ENCODE assay signal across 33 cellular contexts in the genomic region with DNA sequence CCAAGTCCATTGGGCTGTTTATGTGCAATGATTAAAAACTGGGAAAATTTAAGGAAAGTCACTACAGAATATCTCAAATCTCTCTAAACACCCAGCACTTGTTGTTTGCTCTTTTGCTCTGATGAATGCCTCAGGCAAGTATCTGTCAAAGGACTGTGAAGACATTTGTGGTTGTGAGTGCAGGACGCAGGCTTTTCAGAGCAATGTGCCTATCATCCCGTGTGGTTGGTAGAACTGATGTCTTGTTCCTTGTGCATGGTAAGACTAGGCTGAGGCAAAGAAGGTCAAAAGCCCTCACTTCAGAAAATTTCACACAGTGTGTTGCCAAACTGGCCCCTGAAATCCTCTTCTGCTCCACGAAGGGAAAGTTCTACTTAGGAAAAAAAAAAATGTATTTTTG.
A peak's percentile ranks its signal among the peaks of the same experiment; 100 is the strongest.
DNase-seq lines count a peak whose midpoint lies in the region; ATAC-seq and TF ChIP-seq lines count a peak whose summit lies in the region.
"Had no signal": no experiment of that assay in that cellular context is flagged by ENCODE, and none has a peak within 500 bp of the region (broad histone marks: within the 10 kb centered on the region; RNA-seq: fewer than 3 reads in every experiment).

No MANE protein-coding gene starts in this region.

- no peak overlapping the region for H3K27ac ChIP-seq in CD8-positive, alpha-beta T cell (ENCODE audit: low read depth, low read length)
- H3K27ac ChIP-seq in DND-41 (ENCODE audit: low read length) (peak overlapping the region; percentile 74), KOPT-K1 (ENCODE audit: low read depth, low read length, poor library complexity, severe bottlenecking) (peak overlapping the region; percentile 54)
- H3K27ac ChIP-seq: 22Rv1; A549; BLaER1; BLaER1 treated with 17β-estradiol and CSF1 and Interleukin-3, amounts not matched to agents 10 nM and 100 nM; C4-2B had no signal

- no peak overlapping the region for H3K4me3 ChIP-seq in CD8-positive, alpha-beta T cell (ENCODE audit: low read depth, low read length)
- H3K4me3 ChIP-seq in DND-41 (ENCODE audit: low read depth in 1 of 2, low read length in 2 of 2), result no peak overlapping the region
- no peak overlapping the region for H3K4me3 ChIP-seq in Jurkat, Clone E6-1 (ENCODE audit: low read length)
- H3K4me3 ChIP-seq: A549; BLaER1; BLaER1 treated with 17β-estradiol and CSF1 and Interleukin-3, amounts not matched to agents 10 nM and 100 nM had no signal

- no peak for DNase-seq in CD8-positive, alpha-beta T cell
- DNase-seq in DND-41 (peak; percentile 25), amygdala (lab: John Stamatoyannopoulos, UW) (no peak)
- peak; percentile 52 for DNase-seq in Jurkat, Clone E6-1 (ENCODE audit: low read depth, low spot score)
- no peak for DNase-seq in activated CD4-positive, alpha-beta T cell treated with anti-CD3 and anti-CD28 coated beads for 36 hours
- DNase-seq in stimulated activated CD4-positive, alpha-beta T cell treated with anti-CD3 and anti-CD28 coated beads, Interleukin-15, amount 100 ng/mL, for 24 hours, result no peak
- DNase-seq: 8988T; ACHN; AML-193; BE2C; C1 segment of cervical spinal cord; Caco-2; Calu3; CD4-positive, alpha-beta memory T cell; CD4-positive, alpha-beta T cell; CD4-positive, CD25-positive, alpha-beta regulatory T cell; CD8-positive, alpha-beta memory T cell; COR-L47; DMS 273 treated with DMSO at 0.1 percent for 48 hours; DMS153; DMS53; DMS79; DMS79 treated with DMSO at 0.1 percent for 48 hours; EL had no signal

- no peaks in the 10 kb centered on the region for H3K79me2 ChIP-seq in DND-41 (ENCODE audit: insufficient read depth, low read length)

- intact Hi-C loops in CD8-positive, alpha-beta T cell (cut with DNase I, micrococcal nuclease), result no loop called here
- intact Hi-C loops in activated CD4-positive, alpha-beta T cell treated with anti-CD3 and anti-CD28 coated beads for 36 hours (cut with DNase I, micrococcal nuclease), result no loop called here

- H4K20me1 ChIP-seq in DND-41 (ENCODE audit: insufficient read depth, low read length), result no peaks in the 10 kb centered on the region
- H4K20me1 ChIP-seq: BLaER1; BLaER1 treated with 17β-estradiol and CSF1 and Interleukin-3, amounts not matched to agents 10 nM and 100 nM had no signal

- H3K9me3 ChIP-seq in CD8-positive, alpha-beta T cell (ENCODE audit: low read length), result no peaks in the 10 kb centered on the region
- no peaks in the 10 kb centered on the region for H3K9me3 ChIP-seq in DND-41 (ENCODE audit: insufficient read depth, low read length, severe bottlenecking)
- no peaks in the 10 kb centered on the region for H3K9me3 ChIP-seq in KOPT-K1 (ENCODE audit: insufficient read depth, low read length, poor library complexity, severe bottlenecking)
- H3K9me3 ChIP-seq: A549, BE2C, BLaER1, Caco-2 had no signal

- H3K4me1 Mint-ChIP-seq in CD8-positive, alpha-beta T cell (ENCODE audit: low read depth), result peaks cover 9% of the 10 kb centered on the region
- no peaks in the 10 kb centered on the region for H3K4me1 Mint-ChIP-seq in activated CD4-positive, alpha-beta T cell treated with anti-CD3 and anti-CD28 coated beads for 36 hours
- H3K4me1 Mint-ChIP-seq: B cell; CD14-positive monocyte; CD4-positive, alpha-beta memory T cell; CD4-positive, CD25-positive, alpha-beta regulatory T cell; CD8-positive, alpha-beta memory T cell had no signal

- POLR2A ChIA-PET in CD8-positive, alpha-beta T cell (lab: Charles Lee), result interaction anchor here (0.7 to 2.6 kb wide), 3 partner anchors 9 to 491 kb away, joined by 3 to 8 read pairs (median 3); no protein-coding TSS in a partner anchor
- POLR2A ChIA-PET in activated CD4-positive, alpha-beta T cell treated with anti-CD3 and anti-CD28 coated beads for 36 hours (lab: Charles Lee), result interaction anchor here (0.7 kb wide), 1 partner anchor 366 kb away, joined by 3 read pairs; no protein-coding TSS in a partner anchor

- H3K4me2 ChIP-seq in DND-41 (ENCODE audit: insufficient read depth, low read length), result peak overlapping the region; percentile 42
- H3K4me2 ChIP-seq: A549; BLaER1; BLaER1 treated with 17β-estradiol and CSF1 and Interleukin-3, amounts not matched to agents 10 nM and 100 nM had no signal

- H3K27me3 ChIP-seq in CD8-positive, alpha-beta T cell (ENCODE audit: insufficient read depth, low read length), result no peaks in the 10 kb centered on the region
- H3K27me3 ChIP-seq in DND-41 (ENCODE audit: insufficient read depth, low read length, poor library complexity), result no peaks in the 10 kb centered on the region
- H3K27me3 ChIP-seq: BE2C; BLaER1; BLaER1 treated with 17β-estradiol and CSF1 and Interleukin-3, amounts not matched to agents 10 nM and 100 nM had no signal

- peak overlapping the region; percentile 19 for H3K27ac Mint-ChIP-seq in CD8-positive, alpha-beta T cell
- H3K27ac Mint-ChIP-seq in activated CD4-positive, alpha-beta T cell treated with anti-CD3 and anti-CD28 coated beads for 36 hours, result no peak overlapping the region
- H3K27ac Mint-ChIP-seq: B cell; CD14-positive monocyte; CD4-positive, alpha-beta T cell; CD4-positive, CD25-positive, alpha-beta regulatory T cell; CD8-positive, alpha-beta memory T cell had no signal

- H3K9me3 Mint-ChIP-seq in CD8-positive, alpha-beta T cell, result no peaks in the 10 kb centered on the region
- no peaks in the 10 kb centered on the region for H3K9me3 Mint-ChIP-seq in activated CD4-positive, alpha-beta T cell treated with anti-CD3 and anti-CD28 coated beads for 36 hours (ENCODE audit: low read depth)
- H3K9me3 Mint-ChIP-seq: CD4-positive, alpha-beta memory T cell; CD4-positive, alpha-beta T cell; CD8-positive, alpha-beta memory T cell had no signal

- CTCF ChIA-PET in CD8-positive, alpha-beta T cell (lab: Charles Lee), result interaction anchor here (1.1 kb wide), 1 partner anchor 21 kb away, joined by 3 read pairs; no protein-coding TSS in a partner anchor
- CTCF ChIA-PET in activated CD4-positive, alpha-beta T cell treated with anti-CD3 and anti-CD28 coated beads for 36 hours (lab: Charles Lee), result interaction anchor here (0.6 to 1.0 kb wide), 3 partner anchors 10 to 203 kb away, joined by 3 to 4 read pairs (median 3); no protein-coding TSS in a partner anchor

- H3K4me1 ChIP-seq in CD8-positive, alpha-beta T cell (ENCODE audit: insufficient read depth, low read length), result no peaks in the 10 kb centered on the region
- H3K4me1 ChIP-seq in DND-41 (ENCODE audit: insufficient read depth, low read length), result peaks cover 16% of the 10 kb centered on the region
- H3K4me1 ChIP-seq: A549; BE2C; BLaER1; BLaER1 treated with 17β-estradiol and CSF1 and Interleukin-3, amounts not matched to agents 10 nM and 100 nM; Caco-2 had no signal

- no peaks in the 10 kb centered on the region for H3K36me3 ChIP-seq in CD8-positive, alpha-beta T cell (ENCODE audit: insufficient read depth, low read length)
- H3K36me3 ChIP-seq in DND-41 (ENCODE audit: insufficient read depth, low read length) (no peaks in the 10 kb centered on the region), KOPT-K1 (ENCODE audit: insufficient read depth, low read length) (no peaks in the 10 kb centered on the region)
- H3K36me3 ChIP-seq: BE2C; BLaER1; BLaER1 treated with 17β-estradiol and CSF1 and Interleukin-3, amounts not matched to agents 10 nM and 100 nM had no signal

- H2AFZ ChIP-seq in DND-41 (ENCODE audit: low read depth, low read length), result peak overlapping the region; percentile 64

- peak overlapping the region; percentile 21; the same call in 1 of the 2 replicates for H3K9ac ChIP-seq in DND-41 (ENCODE audit: low read depth, low read length)
- H3K9ac ChIP-seq: BLaER1; BLaER1 treated with 17β-estradiol and CSF1 and Interleukin-3, amounts not matched to agents 10 nM and 100 nM had no signal

- no peak for TF ChIP-seq CTCF in CD8-positive, alpha-beta T cell (IDR thresholded peaks at IDR 0.05)
- no peak for TF ChIP-seq CTCF in DND-41 (IDR thresholded peaks at IDR 0.05; ENCODE audit: borderline replicate concordance, extremely low read depth, low read length, poor library complexity, severe bottlenecking)

- no peak for ATAC-seq in CD8-positive, alpha-beta T cell
- ATAC-seq in DND-41 (ENCODE audit: insufficient read depth, low read depth) (peak; percentile 77), HG03571 (IDR thresholded peaks at IDR 0.05; ENCODE audit: unreplicated experiment) (no peak)
- no peak for ATAC-seq in activated CD4-positive, alpha-beta T cell treated with anti-CD3 and anti-CD28 coated beads for 36 hours
- ATAC-seq: A549 had no signal

- H3K27me3 Mint-ChIP-seq in CD8-positive, alpha-beta T cell (ENCODE audit: low read depth), result no peaks in the 10 kb centered on the region
- no peaks in the 10 kb centered on the region for H3K27me3 Mint-ChIP-seq in activated CD4-positive, alpha-beta T cell treated with anti-CD3 and anti-CD28 coated beads for 36 hours
- H3K27me3 Mint-ChIP-seq: B cell; CD4-positive, alpha-beta memory T cell; CD4-positive, alpha-beta T cell; CD8-positive, alpha-beta memory T cell had no signal

- no peaks in the 10 kb centered on the region for H3K36me3 Mint-ChIP-seq in CD8-positive, alpha-beta T cell
- no peaks in the 10 kb centered on the region for H3K36me3 Mint-ChIP-seq in activated CD4-positive, alpha-beta T cell treated with anti-CD3 and anti-CD28 coated beads for 36 hours (ENCODE audit: low read depth)
- H3K36me3 Mint-ChIP-seq: CD14-positive monocyte; CD4-positive, alpha-beta memory T cell; CD4-positive, CD25-positive, alpha-beta regulatory T cell; CD8-positive, alpha-beta memory T cell had no signal

- no peak overlapping the region for H3K4me3 Mint-ChIP-seq in CD8-positive, alpha-beta T cell
- H3K4me3 Mint-ChIP-seq in activated CD4-positive, alpha-beta T cell treated with anti-CD3 and anti-CD28 coated beads for 36 hours, result no peak overlapping the region
- H3K4me3 Mint-ChIP-seq: B cell; CD14-positive monocyte; CD4-positive, alpha-beta memory T cell; CD4-positive, alpha-beta T cell; CD4-positive, CD25-positive, alpha-beta regulatory T cell; CD8-positive, alpha-beta memory T cell had no signal

Comparison
In these comparisons a context has a peak if more than half of its experiments do, and no peak if none do; other contexts are left out.
1. DNase-seq: peak in DND-41 (single experiment) and Jurkat, Clone E6-1 (single experiment); none in CD8-positive, alpha-beta T cell (0 of 7), amygdala (0 of 56), activated CD4-positive, alpha-beta T cell treated with anti-CD3 and anti-CD28 coated beads for 36 hours (single experiment) and stimulated activated CD4-positive, alpha-beta T cell treated with anti-CD3 and anti-CD28 coated beads, Interleukin-15, amount 100 ng/mL, for 24 hours (single experiment).